In the genomic region with DNA sequence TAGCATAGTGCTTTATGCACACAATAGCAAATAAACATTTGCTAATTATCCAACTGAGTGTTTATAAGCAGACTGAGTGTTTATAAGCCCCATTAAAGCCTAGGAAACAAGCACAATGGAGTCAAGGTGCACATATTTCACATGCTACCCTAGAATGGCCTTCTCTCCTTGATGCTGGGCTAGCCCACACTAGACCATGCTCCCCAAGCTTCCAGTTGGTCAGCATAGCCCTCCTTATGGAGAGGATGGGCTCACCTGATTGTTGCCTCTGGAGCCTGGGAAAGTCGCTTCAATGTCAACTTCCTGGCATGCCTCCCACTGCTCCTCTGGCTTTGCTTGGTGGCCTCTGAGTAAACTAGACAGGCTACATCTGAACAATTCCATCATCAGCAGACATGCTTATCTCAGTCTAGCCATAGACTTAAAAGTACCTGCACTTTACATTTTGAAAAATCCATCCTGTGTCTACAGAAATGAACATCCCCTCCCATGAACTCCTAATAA, we compare ENCODE assay signal across 11 cellular contexts.
"Had no signal": no experiment of that assay in that cellular context is flagged by ENCODE, and none has a peak within 500 bp of the region (broad histone marks: within the 10 kb centered on the region; RNA-seq: fewer than 3 reads in every experiment).

No MANE protein-coding gene starts in this region.

- H3K4me3 ChIP-seq: body of pancreas, tibial nerve, vagina had no signal

- DNase-seq: activated CD4-positive, alpha-beta T cell treated with anti-CD3 and anti-CD28 coated beads, Interleukin-2, amount 50 U/mL, for 4 hours; activated CD4-positive, CD25-positive, alpha-beta regulatory T cell treated with anti-CD3 and anti-CD28 coated beads, Interleukin-2, amount 50 U/mL, for 72 hours; activated T-cell treated with anti-CD3 and anti-CD28 coated beads, Interleukin-2, amount 50 U/mL, for 1 hour; body of pancreas; effector memory CD8-positive, alpha-beta T cell; hippocampal formation; naive B cell; right cardiac atrium; small intestine had no signal

- H3K27ac ChIP-seq: body of pancreas, tibial nerve, vagina had no signal

- H3K4me1 ChIP-seq: body of pancreas, vagina had no signal

- H3K27me3 ChIP-seq: body of pancreas, tibial nerve, vagina had no signal

- H3K9me3 ChIP-seq: body of pancreas, tibial nerve, vagina had no signal

- H3K36me3 ChIP-seq: tibial nerve, vagina had no signal

- ATAC-seq: body of pancreas; effector memory CD8-positive, alpha-beta T cell; right cardiac atrium had no signal
